Comparison of ENCODE assay signal across 7 cellular contexts in the genomic region with DNA sequence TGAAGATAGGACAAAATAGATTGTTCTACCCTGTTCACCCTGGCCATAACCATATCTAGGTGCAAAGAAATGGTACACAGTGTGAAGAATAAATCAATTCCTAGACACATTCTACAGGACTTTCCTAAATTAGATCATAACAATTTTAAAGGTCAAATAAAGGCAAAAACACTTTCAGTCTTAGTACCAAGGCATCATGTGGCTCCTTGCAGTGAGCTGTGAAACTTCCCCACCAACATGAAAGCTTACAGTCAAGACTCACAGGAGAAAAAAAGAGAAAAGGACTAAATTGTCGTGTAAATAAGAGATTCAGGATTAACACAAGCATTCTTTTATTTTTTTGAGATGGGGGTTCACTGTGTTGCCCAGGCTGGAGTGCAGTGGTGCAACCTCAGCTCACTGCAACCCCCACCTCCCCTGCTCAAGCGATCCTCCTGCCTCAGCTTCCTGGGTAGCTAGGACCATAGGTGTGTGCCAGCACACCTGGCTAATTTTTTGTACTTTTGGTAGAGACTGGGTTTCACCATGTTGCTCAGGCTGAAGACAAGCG. TPM values are rescaled to one million over a fixed set of nuclear protein-coding genes. Genes with fewer than 3 reads are reported as not detected.
DNase-seq lines count a peak whose midpoint lies in the region; ATAC-seq and TF ChIP-seq lines count a peak whose summit lies in the region.

No MANE protein-coding gene starts in this region.

- H3K36me3 Mint-ChIP-seq in activated naive CD8-positive, alpha-beta T cell: peaks cover 28% of the 10 kb centered on the region
- peaks cover 64% of the 10 kb centered on the region for H3K36me3 Mint-ChIP-seq in stimulated activated memory B cell treated with anti-CD40 and anti-IgM and Interleukin-4, amounts not matched to agents 10 μg/mL and 1 μg/mL and 100 μg/mL, for 72 hours

- TF ChIP-seq CTCF in PC-3 (conservative IDR thresholded peaks at IDR 0.05; ENCODE audit: low read depth, low read length): no peak

- ATAC-seq in GM19372 (IDR thresholded peaks at IDR 0.05; ENCODE audit: low read depth, unreplicated experiment): peak; percentile 69
- peak; percentile 82 for ATAC-seq in HG03060 (IDR thresholded peaks at IDR 0.05; ENCODE audit: low read depth, unreplicated experiment)
- peak; percentile 93 for ATAC-seq in stimulated activated memory B cell treated with anti-CD40 and anti-IgM and Interleukin-4, amounts not matched to agents 10 μg/mL and 1 μg/mL and 100 μg/mL, for 72 hours
- no peak for ATAC-seq in PC-3
- ATAC-seq in GM19023 (IDR thresholded peaks at IDR 0.05; ENCODE audit: unreplicated experiment): no peak

- no peaks in the 10 kb centered on the region for H4K20me1 ChIP-seq in PC-3 (ENCODE audit: low read length)

- DNase-seq in posterior cingulate gyrus: no peak
- DNase-seq in PC-3: no peak

- no peaks in the 10 kb centered on the region for H3K36me3 ChIP-seq in PC-3 (ENCODE audit: low read depth, low read length)

- no peak overlapping the region for H2AFZ ChIP-seq in PC-3 (ENCODE audit: low read length)

- no TSS peak for BruUV-seq in PC-3 (replicated peaks; lab: Mats Ljungman, UMichigan)

- H3K4me1 ChIP-seq in PC-3 (ENCODE audit: insufficient read depth, low read length): peaks cover 43% of the 10 kb centered on the region

- CTCF ChIA-PET in PC-3 (lab: Charles Lee): no interaction called here

- H3K9me2 ChIP-seq in PC-3 (replicated peaks; ENCODE audit: low read length): no peaks in the 10 kb centered on the region

- no peak overlapping the region for H3K27ac ChIP-seq in PC-3 (ENCODE audit: low read length)

- H3K9me3 Mint-ChIP-seq in activated naive CD8-positive, alpha-beta T cell (ENCODE audit: low read depth): no peaks in the 10 kb centered on the region
- no peaks in the 10 kb centered on the region for H3K9me3 Mint-ChIP-seq in stimulated activated memory B cell treated with anti-CD40 and anti-IgM and Interleukin-4, amounts not matched to agents 10 μg/mL and 1 μg/mL and 100 μg/mL, for 72 hours

- no peak overlapping the region; the same call in 1 of the 2 replicates for H3K4me2 ChIP-seq in PC-3 (ENCODE audit: low read length)

- H3K4me3 Mint-ChIP-seq in activated naive CD8-positive, alpha-beta T cell: peak overlapping the region; percentile 81
- peak overlapping the region; percentile 68 for H3K4me3 Mint-ChIP-seq in stimulated activated memory B cell treated with anti-CD40 and anti-IgM and Interleukin-4, amounts not matched to agents 10 μg/mL and 1 μg/mL and 100 μg/mL, for 72 hours

- POLR2A ChIA-PET in PC-3 (lab: Charles Lee; ENCODE audit: unreplicated experiment): interaction anchor here (0.5 kb wide), 1 partner anchor 11 kb away, joined by 3 read pairs; no protein-coding TSS in a partner anchor

- intact Hi-C loops in posterior cingulate gyrus (cut with DNase I) (no loop called here), PC-3 (cut with micrococcal nuclease) (no loop called here)

- H3K27ac Mint-ChIP-seq in activated naive CD8-positive, alpha-beta T cell: peak overlapping the region; percentile 99
- H3K27ac Mint-ChIP-seq in stimulated activated memory B cell treated with anti-CD40 and anti-IgM and Interleukin-4, amounts not matched to agents 10 μg/mL and 1 μg/mL and 100 μg/mL, for 72 hours: peak overlapping the region; percentile 92

- peaks cover 86% of the 10 kb centered on the region for H3K4me1 Mint-ChIP-seq in activated naive CD8-positive, alpha-beta T cell (ENCODE audit: low read depth)
- peaks cover 63% of the 10 kb centered on the region for H3K4me1 Mint-ChIP-seq in stimulated activated memory B cell treated with anti-CD40 and anti-IgM and Interleukin-4, amounts not matched to agents 10 μg/mL and 1 μg/mL and 100 μg/mL, for 72 hours

- no peaks in the 10 kb centered on the region for H3K9me3 ChIP-seq in PC-3 (ENCODE audit: low read length)

- no peaks in the 10 kb centered on the region for H3K27me3 ChIP-seq in PC-3 (ENCODE audit: low read length)

- H3F3A ChIP-seq in PC-3 (ENCODE audit: low read length, unreplicated experiment): no peaks in the 10 kb centered on the region

- H3K9ac ChIP-seq in PC-3 (ENCODE audit: low read length): no peak overlapping the region

- no peak overlapping the region for H3K4me3 ChIP-seq in PC-3 (ENCODE audit: low read length)

- H3K79me2 ChIP-seq in PC-3 (ENCODE audit: low read length): 0 out of 2 replicates have a peak, but pooled peaks cover 4% of the 10 kb centered on the region

- no peaks in the 10 kb centered on the region for H3K27me3 Mint-ChIP-seq in activated naive CD8-positive, alpha-beta T cell
- H3K27me3 Mint-ChIP-seq in stimulated activated memory B cell treated with anti-CD40 and anti-IgM and Interleukin-4, amounts not matched to agents 10 μg/mL and 1 μg/mL and 100 μg/mL, for 72 hours: no peaks in the 10 kb centered on the region

RNA-seq across cellular contexts. Expression of a gene that starts 14.2 kb away (rescaled TPM):
- total RNA-seq in PC-3 (2014; rRNA removed): 25.9 and 32.5 TPM in 2 replicates

RNA-seq across cellular contexts. Expression of a gene that starts 51.0 kb away (rescaled TPM):
- total RNA-seq in PC-3 (2014; rRNA removed): 5.0 and 7.8 TPM in 2 replicates

RNA-seq across cellular contexts. Expression of a gene that starts 59.4 kb away (rescaled TPM):
- 25.1 and 32.1 TPM in 2 replicates for total RNA-seq in PC-3 (2014; rRNA removed)

Comparison
In these comparisons a context has a peak if more than half of its experiments do, and no peak if none do; other contexts are left out.
1. ATAC-seq: peak in GM19372 (single experiment), HG03060 (single experiment) and stimulated activated memory B cell treated with anti-CD40 and anti-IgM and Interleukin-4, amounts not matched to agents 10 μg/mL and 1 μg/mL and 100 μg/mL, for 72 hours (single experiment); none in PC-3 (single experiment) and GM19023 (single experiment).